Comparison of ENCODE assay signal across 25 cellular contexts in the genomic region with DNA sequence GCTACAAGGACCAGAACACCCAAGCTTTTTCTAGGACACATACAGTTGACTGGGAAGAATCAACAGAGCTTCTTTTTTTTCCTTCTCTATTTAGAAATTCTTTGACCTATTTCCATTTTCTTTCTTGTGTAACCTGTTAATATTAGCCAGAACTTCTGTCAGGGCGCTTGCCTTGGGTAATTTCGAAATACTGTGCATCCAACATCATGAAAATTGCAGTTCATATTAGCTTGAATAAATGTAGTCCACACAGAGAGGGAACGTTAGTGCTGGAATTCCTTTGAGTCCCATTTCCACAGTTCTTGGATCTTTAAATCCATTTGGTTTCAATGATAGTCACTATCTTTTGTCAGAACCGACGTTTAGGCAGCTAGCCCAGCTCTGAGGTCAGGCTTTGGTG.
DNase-seq lines count a peak whose midpoint lies in the region; ATAC-seq, FAIRE-seq and TF ChIP-seq lines count a peak whose summit lies in the region.
"Had no signal": no experiment of that assay in that cellular context is flagged by ENCODE, and none has a peak within 500 bp of the region (broad histone marks: within the 10 kb centered on the region; RNA-seq: fewer than 3 reads in every experiment).

No MANE protein-coding gene starts in this region.

- H3K27me3 Mint-ChIP-seq in astrocyte (ENCODE audit: low read depth, unreplicated experiment) (peaks cover 6% of the 10 kb centered on the region), osteocyte (ENCODE audit: unreplicated experiment) (no peaks in the 10 kb centered on the region)

- H3K36me3 Mint-ChIP-seq in astrocyte (ENCODE audit: low read depth, unreplicated experiment) = no peaks in the 10 kb centered on the region
- no peaks in the 10 kb centered on the region for H3K36me3 Mint-ChIP-seq in osteocyte (ENCODE audit: unreplicated experiment)
- H3K36me3 Mint-ChIP-seq: CD4-positive, alpha-beta memory T cell had no signal

- H3K27me3 ChIP-seq in astrocyte (ENCODE audit: insufficient read depth, low read length) (no peaks in the 10 kb centered on the region), lower lobe of right lung (ENCODE audit: low read depth) (no peaks in the 10 kb centered on the region)
- H3K27me3 ChIP-seq: BLaER1 treated with 17β-estradiol and CSF1 and Interleukin-3, amounts not matched to agents 10 nM and 100 nM had no signal

- H3K9me3 ChIP-seq in astrocyte (ENCODE audit: insufficient read depth, low read depth, low read length) = no peaks in the 10 kb centered on the region
- H3K9me3 ChIP-seq in lower lobe of right lung = no peaks in the 10 kb centered on the region
- H3K9me3 ChIP-seq: BLaER1 treated with 17β-estradiol and CSF1 and Interleukin-3, amounts not matched to agents 10 nM and 100 nM; HAP-1 had no signal

- ATAC-seq in Right ventricle myocardium superior (ENCODE audit: poor library complexity) (peak; percentile 38), lower lobe of right lung (no peak)
- ATAC-seq: Panc1 had no signal

- H3K36me3 ChIP-seq in astrocyte (ENCODE audit: insufficient read depth, low read length) (no peaks in the 10 kb centered on the region), lower lobe of right lung (no peaks in the 10 kb centered on the region)
- H3K36me3 ChIP-seq: BLaER1 treated with 17β-estradiol and CSF1 and Interleukin-3, amounts not matched to agents 10 nM and 100 nM; HAP-1 had no signal

- H3K27ac ChIP-seq in astrocyte (ENCODE audit: low read depth, low read length) (no peak overlapping the region), lower lobe of right lung (no peak overlapping the region)
- H3K27ac ChIP-seq: BLaER1 treated with 17β-estradiol and CSF1 and Interleukin-3, amounts not matched to agents 10 nM and 100 nM; GM23248; RWPE1; SK-N-MC had no signal

- H2AFZ ChIP-seq in astrocyte (ENCODE audit: low read depth, low read length) = no peak overlapping the region
- H2AFZ ChIP-seq: GM23248 had no signal

- no peak overlapping the region for H3K27ac Mint-ChIP-seq in astrocyte (ENCODE audit: unreplicated experiment)
- H3K27ac Mint-ChIP-seq in osteocyte (ENCODE audit: unreplicated experiment) = no peak overlapping the region
- H3K27ac Mint-ChIP-seq: CD4-positive, alpha-beta memory T cell; HFFc6 had no signal

- peak; percentile 44 for DNase-seq in Right ventricle myocardium superior
- no peak for DNase-seq in cardiac septum (ENCODE audit: low spot score)
- no peak for DNase-seq in astrocyte (ENCODE audit: low read depth)
- DNase-seq in fibroblast of peridontal ligament (ENCODE audit: extremely low read depth) = peak; percentile 22
- peak; percentile 13 for DNase-seq in osteocyte (ENCODE audit: extremely low spot score, unreplicated experiment)
- DNase-seq in lower lobe of right lung = no peak
- DNase-seq in NCI-H524 (lab: John Stamatoyannopoulos, UW) = no peak
- DNase-seq in NCI-H1092 (lab: John Stamatoyannopoulos, UW) = no peak
- DNase-seq: 8988T; AML-193; CD4-positive, alpha-beta memory T cell; COR-L47; DMS53; GM23248; HFFc6; KBM-7; NCI-H2029; NCI-H69; SIG-M5 had no signal

- peak; percentile 96 for FAIRE-seq in astrocyte (lab: Jason Lieb, UNC)
- FAIRE-seq: GM18507 had no signal

- intact Hi-C loops in Right ventricle myocardium superior (cut with DNase I) = no loop called here
- intact Hi-C loops in cardiac septum (cut with DNase I) = no loop called here
- intact Hi-C loops in lower lobe of right lung (cut with DNase I) = no loop called here

- no peaks in the 10 kb centered on the region for H3K4me1 ChIP-seq in astrocyte (ENCODE audit: insufficient read depth, low read length)
- no peaks in the 10 kb centered on the region for H3K4me1 ChIP-seq in lower lobe of right lung
- H3K4me1 ChIP-seq: BLaER1 treated with 17β-estradiol and CSF1 and Interleukin-3, amounts not matched to agents 10 nM and 100 nM; HAP-1 had no signal

- no peak overlapping the region for H3K4me3 ChIP-seq in astrocyte (ENCODE audit: insufficient read depth, low read depth, low read length)
- H3K4me3 ChIP-seq in lower lobe of right lung = no peak overlapping the region
- H3K4me3 ChIP-seq: BLaER1 treated with 17β-estradiol and CSF1 and Interleukin-3, amounts not matched to agents 10 nM and 100 nM; GM23248; HAP-1; SK-N-MC had no signal

- H3K9ac ChIP-seq in astrocyte (ENCODE audit: low read length) = no peak overlapping the region
- H3K9ac ChIP-seq: BLaER1 treated with 17β-estradiol and CSF1 and Interleukin-3, amounts not matched to agents 10 nM and 100 nM; GM23248 had no signal

- TF ChIP-seq CTCF in astrocyte (IDR thresholded peaks at IDR 0.05; ENCODE audit: insufficient read depth, low read depth, low read length) = no peak
- TF ChIP-seq CTCF in osteocyte (IDR thresholded peaks at IDR 0.05) = no peak
- no peak for TF ChIP-seq CTCF in lower lobe of right lung (IDR thresholded peaks at IDR 0.05)

- no peaks in the 10 kb centered on the region for H4K20me1 ChIP-seq in astrocyte (ENCODE audit: insufficient read depth, low read length)
- H4K20me1 ChIP-seq: BLaER1 treated with 17β-estradiol and CSF1 and Interleukin-3, amounts not matched to agents 10 nM and 100 nM had no signal

- no peak overlapping the region for H3K4me3 Mint-ChIP-seq in astrocyte (ENCODE audit: unreplicated experiment)
- no peak overlapping the region for H3K4me3 Mint-ChIP-seq in osteocyte (ENCODE audit: unreplicated experiment)
- H3K4me3 Mint-ChIP-seq: CD4-positive, alpha-beta memory T cell; HFFc6 had no signal

- H3K9me3 Mint-ChIP-seq in astrocyte (ENCODE audit: unreplicated experiment) (no peaks in the 10 kb centered on the region), osteocyte (ENCODE audit: unreplicated experiment) (no peaks in the 10 kb centered on the region)
- H3K9me3 Mint-ChIP-seq: HFFc6 had no signal

- H3K79me2 ChIP-seq in astrocyte (ENCODE audit: insufficient read depth, low read length) = no peaks in the 10 kb centered on the region

- H3K4me2 ChIP-seq in astrocyte (ENCODE audit: low read length) = no peak overlapping the region
- H3K4me2 ChIP-seq: BLaER1 treated with 17β-estradiol and CSF1 and Interleukin-3, amounts not matched to agents 10 nM and 100 nM had no signal

- H3K4me1 Mint-ChIP-seq in astrocyte (ENCODE audit: low read depth, unreplicated experiment) = no peaks in the 10 kb centered on the region
- H3K4me1 Mint-ChIP-seq in osteocyte (ENCODE audit: unreplicated experiment) = no peaks in the 10 kb centered on the region
- H3K4me1 Mint-ChIP-seq: CD4-positive, alpha-beta memory T cell had no signal

Comparison
In these comparisons a context has a peak if more than half of its experiments do, and no peak if none do; other contexts are left out.
1. DNase-seq: peak in Right ventricle myocardium superior (single experiment), fibroblast of peridontal ligament (single experiment) and osteocyte (single experiment); none in cardiac septum (single experiment), astrocyte (single experiment), lower lobe of right lung (single experiment), NCI-H524 (0 of 2) and NCI-H1092 (single experiment).